13 cellular contexts compared by ENCODE assay signal in genomic region chr10:6069101-6069931, GRCh38. TPM values are rescaled to one million over a fixed set of nuclear protein-coding genes. Genes with fewer than 3 reads are reported as not detected.
DNase-seq lines count a peak whose midpoint lies in the region; ATAC-seq and TF ChIP-seq lines count a peak whose summit lies in the region.
"Had no signal": no experiment of that assay in that cellular context is flagged by ENCODE, and none has a peak within 500 bp of the region (broad histone marks: within the 10 kb centered on the region; RNA-seq: fewer than 3 reads in every experiment).

No MANE protein-coding gene starts in this region.

- no peak for TF ChIP-seq EP300 in gastroesophageal sphincter (IDR thresholded peaks at IDR 0.05)

- peaks cover 93% of the 10 kb centered on the region for H3K4me1 Mint-ChIP-seq in activated CD4-positive, alpha-beta T cell treated with anti-CD3 and anti-CD28 coated beads, Interleukin-2, amount 10 ng/mL, durations not matched to agents 24 days and 14 days
- peaks cover 56% of the 10 kb centered on the region for H3K4me1 Mint-ChIP-seq in activated T-helper 17 cell treated with anti-CD3 and anti-CD28 coated beads, Interleukin-2, amount 50 U/mL, for 72 hours

- H3K36me3 ChIP-seq in MM.1S (replicated peaks; ENCODE audit: insufficient read depth, low read length) (no peaks in the 10 kb centered on the region), spleen (no peaks in the 10 kb centered on the region), gastroesophageal sphincter (no peaks in the 10 kb centered on the region)

- H3K9me3 ChIP-seq in MM.1S (replicated peaks; ENCODE audit: insufficient read depth, low read length) (no peaks in the 10 kb centered on the region), spleen (no peaks in the 10 kb centered on the region), gastroesophageal sphincter (no peaks in the 10 kb centered on the region)

- TF ChIP-seq POLR2A in spleen (IDR thresholded peaks at IDR 0.05): no peak
- TF ChIP-seq POLR2A in gastroesophageal sphincter (IDR thresholded peaks at IDR 0.05): no peak

- H3K4me3 ChIP-seq in MM.1S (ENCODE audit: low read length) (no peak overlapping the region), spleen (peak overlapping the region in 1 of 8 donors; percentile 0), gastroesophageal sphincter (no peak overlapping the region)
- H3K4me3 ChIP-seq: coronary artery had no signal

- peak overlapping the region; percentile 27 for H3K4me2 ChIP-seq in MM.1S (ENCODE audit: low read depth, low read length)

- peaks cover 2% of the 10 kb centered on the region for H3K36me3 Mint-ChIP-seq in activated CD4-positive, alpha-beta T cell treated with anti-CD3 and anti-CD28 coated beads, Interleukin-2, amount 10 ng/mL, durations not matched to agents 24 days and 14 days (ENCODE audit: low read depth)
- peaks cover 8% of the 10 kb centered on the region for H3K36me3 Mint-ChIP-seq in activated T-helper 17 cell treated with anti-CD3 and anti-CD28 coated beads, Interleukin-2, amount 50 U/mL, for 72 hours (ENCODE audit: low read depth)
- H3K36me3 Mint-ChIP-seq: type B pancreatic cell had no signal

- no peaks in the 10 kb centered on the region for H3K79me2 ChIP-seq in MM.1S (ENCODE audit: low read length)

- WGBS in spleen, 5 donors: 32 to 59% (median 42%) methylated on average over 11 of the region's 11 CpGs
- 77% methylated on average over 8 to 10 of the region's 11 CpGs for WGBS in gastroesophageal sphincter (ENCODE audit: low coverage in 1 of 2), 2 donors

- H2AFZ ChIP-seq in MM.1S (ENCODE audit: low read length): no peak overlapping the region

- H3K27me3 Mint-ChIP-seq in activated CD4-positive, alpha-beta T cell treated with anti-CD3 and anti-CD28 coated beads, Interleukin-2, amount 10 ng/mL, durations not matched to agents 24 days and 14 days: no peaks in the 10 kb centered on the region
- no peaks in the 10 kb centered on the region for H3K27me3 Mint-ChIP-seq in activated T-helper 17 cell treated with anti-CD3 and anti-CD28 coated beads, Interleukin-2, amount 50 U/mL, for 72 hours

- H3K27me3 ChIP-seq in MM.1S (replicated peaks; ENCODE audit: insufficient read depth, low read length) (peaks cover 16% of the 10 kb centered on the region; the same call in 1 of the 2 replicates), spleen (replicated peaks in 1 of 7) (no peaks in the 10 kb centered on the region), gastroesophageal sphincter (peaks cover 3% of the 10 kb centered on the region)

- peak; percentile 75 for DNase-seq in activated CD4-positive, alpha-beta T cell treated with anti-CD3 and anti-CD28 coated beads, Interleukin-2, amount 10 ng/mL, durations not matched to agents 24 days and 14 days
- no peak for DNase-seq in activated CD4-positive, alpha-beta T cell treated with anti-CD3 and anti-CD28 coated beads for 4 hours
- DNase-seq in MM.1S: peak; percentile 66
- no peak for DNase-seq in spleen
- no peak for DNase-seq in HCEC 1CT
- DNase-seq: DMS 273 treated with DMSO at 0.1 percent for 48 hours had no signal

- H3K9ac ChIP-seq in MM.1S (ENCODE audit: low read length): no peak overlapping the region

- intact Hi-C loops in activated CD4-positive, alpha-beta T cell treated with anti-CD3 and anti-CD28 coated beads, Interleukin-2, amount 10 ng/mL, durations not matched to agents 24 days and 14 days (cut with micrococcal nuclease): loop anchor here (1.0 kb wide), 2 partner anchors 11 to 17 kb away; no protein-coding TSS in a partner anchor
- intact Hi-C loops in spleen (cut with DNase I; ENCODE audit: low total_unique reads): no loop called here

- peak; percentile 40 for ATAC-seq in activated T-helper 17 cell treated with anti-CD3 and anti-CD28 coated beads, Interleukin-2, amount 50 U/mL, for 72 hours (replicated peaks)
- ATAC-seq in HG03432 (IDR thresholded peaks at IDR 0.05; ENCODE audit: unreplicated experiment) (no peak), gastroesophageal sphincter (no peak)

- H3K27ac ChIP-seq in MM.1S (ENCODE audit: low read length): peak overlapping the region; percentile 8; the same call in 1 of the 2 replicates
- peak overlapping the region in 7 of 8 donors; percentile 40 to 82 (median 75) for H3K27ac ChIP-seq in spleen
- no peak overlapping the region for H3K27ac ChIP-seq in gastroesophageal sphincter
- H3K27ac ChIP-seq: coronary artery had no signal

- H3K27ac Mint-ChIP-seq in activated CD4-positive, alpha-beta T cell treated with anti-CD3 and anti-CD28 coated beads, Interleukin-2, amount 10 ng/mL, durations not matched to agents 24 days and 14 days: peak overlapping the region; percentile 98
- H3K27ac Mint-ChIP-seq in activated T-helper 17 cell treated with anti-CD3 and anti-CD28 coated beads, Interleukin-2, amount 50 U/mL, for 72 hours: peak overlapping the region; percentile 97
- H3K27ac Mint-ChIP-seq: type B pancreatic cell had no signal

- H3K9me2 ChIP-seq in MM.1S (replicated peaks; ENCODE audit: insufficient read depth, low read length): no peaks in the 10 kb centered on the region

- peak overlapping the region; percentile 84 for H3K4me3 Mint-ChIP-seq in activated CD4-positive, alpha-beta T cell treated with anti-CD3 and anti-CD28 coated beads, Interleukin-2, amount 10 ng/mL, durations not matched to agents 24 days and 14 days
- H3K4me3 Mint-ChIP-seq in activated T-helper 17 cell treated with anti-CD3 and anti-CD28 coated beads, Interleukin-2, amount 50 U/mL, for 72 hours: peak overlapping the region; percentile 87
- H3K4me3 Mint-ChIP-seq: type B pancreatic cell had no signal

- TF ChIP-seq CTCF in MM.1S (IDR thresholded peaks at IDR 0.05; ENCODE audit: low read length) (no peak), spleen (IDR thresholded peaks at IDR 0.05 in 8 of 11, conservative IDR thresholded peaks at IDR 0.05 in 3 of 11) (no peak), gastroesophageal sphincter (IDR thresholded peaks at IDR 0.05) (no peak)

- H4K20me1 ChIP-seq in MM.1S (ENCODE audit: insufficient read depth, low read length): no peaks in the 10 kb centered on the region

- peaks cover 13% of the 10 kb centered on the region for H3K4me1 ChIP-seq in MM.1S (ENCODE audit: low read length)
- H3K4me1 ChIP-seq in spleen: peaks cover 24 to 86% (median 78%) of the 10 kb centered on the region in 6 donors
- peaks cover 0 to 7% (median 0%) of the 10 kb centered on the region in 3 donors for H3K4me1 ChIP-seq in gastroesophageal sphincter

- H3K9me3 Mint-ChIP-seq in activated CD4-positive, alpha-beta T cell treated with anti-CD3 and anti-CD28 coated beads, Interleukin-2, amount 10 ng/mL, durations not matched to agents 24 days and 14 days: no peaks in the 10 kb centered on the region
- no peaks in the 10 kb centered on the region for H3K9me3 Mint-ChIP-seq in activated T-helper 17 cell treated with anti-CD3 and anti-CD28 coated beads, Interleukin-2, amount 50 U/mL, for 72 hours
- H3K9me3 Mint-ChIP-seq: type B pancreatic cell had no signal

- H3F3A ChIP-seq in MM.1S (ENCODE audit: insufficient read depth, low read length): 0 out of 2 replicates have a peak, but pooled peaks cover 5% of the 10 kb centered on the region

RNA-seq across cellular contexts. Expression of gene IL2RA, which starts 7.1 kb away (rescaled TPM):
- 965 and 989 TPM in 2 replicates for total RNA-seq in activated CD4-positive, alpha-beta T cell treated with anti-CD3 and anti-CD28 coated beads, Interleukin-2, amount 10 ng/mL, durations not matched to agents 24 days and 14 days
- 1,000 to 10,000 TPM; 1,342 to 1,348 TPM for total RNA-seq in activated T-helper 17 cell treated with anti-CD3 and anti-CD28 coated beads, Interleukin-2, amount 50 U/mL, for 72 hours
- total RNA-seq in spleen (10 to 100 TPM in 5 of 7 donors, 1 to 10 TPM in 2; 3.5 to 78.7 (median 22.8) TPM), gastroesophageal sphincter (10 to 100 TPM in 1 of 4 donors, under 1 TPM in 3; 0.31 to 16.3 (median 0.50) TPM)
- 1 to 10 TPM; 5.0 to 9.7 (median 5.6) TPM for polyA plus RNA-seq in spleen
- total RNA-seq: RPMI7951, skeletal muscle tissue had no signal

RNA-seq across cellular contexts. Expression of gene RBM17, which starts 19.5 kb away (rescaled TPM):
- 258 and 262 TPM in 2 replicates for total RNA-seq in activated CD4-positive, alpha-beta T cell treated with anti-CD3 and anti-CD28 coated beads, Interleukin-2, amount 10 ng/mL, durations not matched to agents 24 days and 14 days
- 100 to 1,000 TPM; 157 to 253 TPM for total RNA-seq in activated T-helper 17 cell treated with anti-CD3 and anti-CD28 coated beads, Interleukin-2, amount 50 U/mL, for 72 hours
- total RNA-seq in spleen (100 to 1,000 TPM in 6 of 7 donors, 10 to 100 TPM in 1; 93.2 to 140 (median 120) TPM), gastroesophageal sphincter (10 to 100 TPM; 51.0 to 72.9 (median 66.7) TPM)
- polyA plus RNA-seq in spleen: 100 to 1,000 TPM in 1 of 3 donors, 10 to 100 TPM in 2; 63.1 to 100 (median 93.5) TPM

Comparison
In these comparisons a context has a peak if more than half of its experiments do, and no peak if none do; other contexts are left out.
1. DNase-seq: peak in activated CD4-positive, alpha-beta T cell treated with anti-CD3 and anti-CD28 coated beads, Interleukin-2, amount 10 ng/mL, durations not matched to agents 24 days and 14 days (single experiment) and MM.1S (single experiment); none in activated CD4-positive, alpha-beta T cell treated with anti-CD3 and anti-CD28 coated beads for 4 hours (0 of 2), spleen (single experiment) and HCEC 1CT (single experiment).
2. H3K27ac ChIP-seq: peak in MM.1S (single experiment) and spleen (7 of 8); none in gastroesophageal sphincter (0 of 4).
3. RNA of gene IL2RA, which starts 7.1 kb away (total RNA-seq): 1,342 to 1,348 TPM in activated T-helper 17 cell treated with anti-CD3 and anti-CD28 coated beads, Interleukin-2, amount 50 U/mL, for 72 hours and 965 to 989 TPM in activated CD4-positive, alpha-beta T cell treated with anti-CD3 and anti-CD28 coated beads, Interleukin-2, amount 10 ng/mL, durations not matched to agents 24 days and 14 days; 3.5 to 78.7 TPM in spleen and 0.31 to 16.3 TPM in gastroesophageal sphincter; every median in the first group is over 10 times any median in the second.